In the genomic region with DNA sequence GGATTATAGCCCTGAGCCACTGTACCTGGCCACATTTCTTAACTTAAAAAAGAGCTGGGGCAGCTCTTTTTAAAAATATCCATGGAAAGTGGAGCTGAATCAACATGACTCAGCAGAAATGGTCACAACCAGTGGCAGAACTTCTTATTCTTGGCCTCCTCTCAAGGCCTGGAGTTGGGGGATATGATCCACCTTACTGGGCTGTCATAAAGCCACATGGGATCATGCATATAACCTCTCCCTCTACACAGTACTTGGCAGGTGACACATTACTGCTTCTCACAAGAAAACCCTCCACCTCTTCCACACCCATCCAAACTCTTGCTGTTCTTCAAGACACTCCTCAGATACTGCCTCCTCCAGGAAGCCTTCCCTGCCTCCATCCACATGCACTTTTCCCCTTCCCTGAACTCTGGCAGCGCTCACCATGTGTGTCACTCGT, we compare ENCODE assay signal across 19 cellular contexts.
DNase-seq lines count a peak whose midpoint lies in the region; ATAC-seq and TF ChIP-seq lines count a peak whose summit lies in the region.
"Had no signal": no experiment of that assay in that cellular context is flagged by ENCODE, and none has a peak within 500 bp of the region (broad histone marks: within the 10 kb centered on the region; RNA-seq: fewer than 3 reads in every experiment).

No MANE protein-coding gene starts in this region.

- no peak for TF ChIP-seq CTCF in natural killer cell (IDR thresholded peaks at IDR 0.05)
- no peak for TF ChIP-seq CTCF in fibroblast of villous mesenchyme (IDR thresholded peaks at IDR 0.05; ENCODE audit: insufficient read depth, low read depth, low read length)

- intact Hi-C loops in natural killer cell (cut with micrococcal nuclease) = no loop called here

- H3K27me3 Mint-ChIP-seq in natural killer cell treated with Interleukin-12 subunit alpha and Interleukin-12 subunit beta and Interleukin-15 and Interleukin-18, amount 100 ng/mL, for 72 hours = no peaks in the 10 kb centered on the region
- H3K27me3 Mint-ChIP-seq in natural killer cell (ENCODE audit: low read depth in 2 of 2) = no peaks in the 10 kb centered on the region

- H3K4me3 ChIP-seq in adipocyte (ENCODE audit: low read length) = no peak overlapping the region
- no peak overlapping the region for H3K4me3 ChIP-seq in fibroblast of villous mesenchyme (ENCODE audit: low read depth, low read length)
- H3K4me3 ChIP-seq: lung, ovary had no signal

- CTCF ChIA-PET in HEK293T (lab: Yijun Ruan, JAX) = no interaction called here

- no peaks in the 10 kb centered on the region for H3K9me3 Mint-ChIP-seq in natural killer cell treated with Interleukin-12 subunit alpha and Interleukin-12 subunit beta and Interleukin-15 and Interleukin-18, amount 100 ng/mL, for 72 hours
- H3K9me3 Mint-ChIP-seq in natural killer cell = no peaks in the 10 kb centered on the region
- H3K9me3 Mint-ChIP-seq: activated naive CD4-positive, alpha-beta T cell treated with anti-CD3 and anti-CD28 coated beads for 36 hours; H9 had no signal

- no peak for ATAC-seq in natural killer cell treated with Interleukin-12 subunit alpha and Interleukin-12 subunit beta and Interleukin-15 and Interleukin-18, amount 100 ng/mL, for 72 hours
- ATAC-seq in natural killer cell = no peak
- ATAC-seq: esophagus mucosa had no signal

- peak overlapping the region; percentile 15 for H3K4me3 Mint-ChIP-seq in natural killer cell treated with Interleukin-12 subunit alpha and Interleukin-12 subunit beta and Interleukin-15 and Interleukin-18, amount 100 ng/mL, for 72 hours
- no peak overlapping the region for H3K4me3 Mint-ChIP-seq in natural killer cell
- H3K4me3 Mint-ChIP-seq: activated naive CD4-positive, alpha-beta T cell treated with anti-CD3 and anti-CD28 coated beads for 36 hours; H9 had no signal

- peaks cover 71% of the 10 kb centered on the region for H3K4me1 ChIP-seq in adipocyte (ENCODE audit: control insufficient read depth, insufficient read depth, low read length)

- peak overlapping the region; percentile 64 for H3K9ac ChIP-seq in adipocyte (ENCODE audit: low read length)

- DNase-seq in natural killer cell treated with Interleukin-12 subunit alpha and Interleukin-12 subunit beta and Interleukin-15 and Interleukin-18, amount 100 ng/mL, for 72 hours (ENCODE audit: low spot score) = no peak
- DNase-seq in natural killer cell = no peak
- DNase-seq in adipocyte (ENCODE audit: low read depth) = peak; percentile 49
- peak; percentile 63 for DNase-seq in fibroblast of villous mesenchyme (ENCODE audit: low read depth)
- DNase-seq in ureter (ENCODE audit: low spot score) = no peak
- DNase-seq in activated effector memory CD4-positive, alpha-beta T cell treated with Interleukin-2 at 50 U/mL for 16 hours = no peak
- no peak for DNase-seq in HEK293T (ENCODE audit: extremely low spot score)
- no peak for DNase-seq in NCI-H345 treated with DMSO at 0.1 percent for 48 hours (lab: John Stamatoyannopoulos, UW; ENCODE audit: unreplicated experiment)
- DNase-seq: activated CD8-positive, alpha-beta memory T cell treated with anti-CD3 and anti-CD28 coated beads for 24 hours; activated naive CD4-positive, alpha-beta T cell treated with anti-CD3 and anti-CD28 coated beads for 36 hours; H9; MV-4-11; NCI-H345; ovary; RPMI8226; stimulated activated CD4-positive, alpha-beta T cell treated with anti-CD3 and anti-CD28 coated beads, Interleukin-15, amount 100 ng/mL, for 24 hours; trophoblast cell had no signal

- no peaks in the 10 kb centered on the region for H3K27me3 ChIP-seq in adipocyte (replicated peaks; ENCODE audit: control insufficient read depth, insufficient read depth, low read length)
- H3K27me3 ChIP-seq: ovary had no signal

- no peaks in the 10 kb centered on the region for H3K36me3 ChIP-seq in adipocyte (ENCODE audit: control insufficient read depth, insufficient read depth, low read length, severe bottlenecking)
- H3K36me3 ChIP-seq: ovary had no signal

- peaks cover 40 to 63% of the 10 kb centered on the region in 2 donors for H3K4me1 Mint-ChIP-seq in natural killer cell treated with Interleukin-12 subunit alpha and Interleukin-12 subunit beta and Interleukin-15 and Interleukin-18, amount 100 ng/mL, for 72 hours (ENCODE audit: low read depth in 2 of 2)
- H3K4me1 Mint-ChIP-seq in natural killer cell = peaks cover 26 to 48% of the 10 kb centered on the region in 2 donors

- H3K9me3 ChIP-seq in adipocyte (ENCODE audit: control insufficient read depth, low read length) = no peaks in the 10 kb centered on the region
- H3K9me3 ChIP-seq: ovary had no signal

- peaks cover 36% of the 10 kb centered on the region for H3K36me3 Mint-ChIP-seq in natural killer cell treated with Interleukin-12 subunit alpha and Interleukin-12 subunit beta and Interleukin-15 and Interleukin-18, amount 100 ng/mL, for 72 hours
- peaks cover 11% of the 10 kb centered on the region for H3K36me3 Mint-ChIP-seq in natural killer cell

- peak overlapping the region; percentile 86 to 99 for H3K27ac Mint-ChIP-seq in natural killer cell treated with Interleukin-12 subunit alpha and Interleukin-12 subunit beta and Interleukin-15 and Interleukin-18, amount 100 ng/mL, for 72 hours
- H3K27ac Mint-ChIP-seq in natural killer cell = peak overlapping the region in 1 of 2 donors; percentile 45
- H3K27ac Mint-ChIP-seq: activated naive CD4-positive, alpha-beta T cell treated with anti-CD3 and anti-CD28 coated beads for 36 hours had no signal

- POLR2A ChIA-PET in HEK293T (lab: Yijun Ruan, JAX) = no interaction called here

TF ChIP-seq in HEK293T, 16 proteins besides CTCF, POLR2A, EP300 and RAD21:
- TF ChIP-seq LEF1 (IDR thresholded peaks at IDR 0.05; ENCODE audit: borderline replicate concordance) = no peak
- TF ChIP-seq HDGF (IDR thresholded peaks at IDR 0.05; ENCODE audit: borderline replicate concordance) = no peak
- TF ChIP-seq NFRKB (IDR thresholded peaks at IDR 0.05) = no peak
- TF ChIP-seq ELF4 (IDR thresholded peaks at IDR 0.05) = no peak
- TF ChIP-seq FOXK2 (IDR thresholded peaks at IDR 0.05) = no peak
- TF ChIP-seq ARNT (IDR thresholded peaks at IDR 0.05) = no peak
- no peak for TF ChIP-seq CTBP1 (IDR thresholded peaks at IDR 0.05; ENCODE audit: borderline replicate concordance)
- no peak for TF ChIP-seq TARDBP (IDR thresholded peaks at IDR 0.05)
- no peak for TF ChIP-seq FOXM1 (IDR thresholded peaks at IDR 0.05; ENCODE audit: borderline replicate concordance)
- TF ChIP-seq BHLHE40 (IDR thresholded peaks at IDR 0.05; ENCODE audit: borderline replicate concordance) = no peak
- TF ChIP-seq FOXA1 (IDR thresholded peaks at IDR 0.05) = no peak
- TF ChIP-seq, protein P1, sequence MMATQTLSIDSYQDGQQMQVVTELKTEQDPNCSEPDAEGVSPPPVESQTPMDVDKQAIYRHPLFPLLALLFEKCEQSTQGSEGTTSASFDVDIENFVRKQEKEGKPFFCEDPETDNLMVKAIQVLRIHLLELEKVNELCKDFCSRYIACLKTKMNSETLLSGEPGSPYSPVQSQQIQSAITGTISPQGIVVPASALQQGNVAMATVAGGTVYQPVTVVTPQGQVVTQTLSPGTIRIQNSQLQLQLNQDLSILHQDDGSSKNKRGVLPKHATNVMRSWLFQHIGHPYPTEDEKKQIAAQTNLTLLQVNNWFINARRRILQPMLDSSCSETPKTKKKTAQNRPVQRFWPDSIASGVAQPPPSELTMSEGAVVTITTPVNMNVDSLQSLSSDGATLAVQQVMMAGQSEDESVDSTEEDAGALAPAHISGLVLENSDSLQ (IDR thresholded peaks at IDR 0.05) = no peak

Comparison
In these comparisons a context has a peak if more than half of its experiments do, and no peak if none do; other contexts are left out.
1. DNase-seq: peak in adipocyte (single experiment) and fibroblast of villous mesenchyme (single experiment); none in natural killer cell treated with Interleukin-12 subunit alpha and Interleukin-12 subunit beta and Interleukin-15 and Interleukin-18, amount 100 ng/mL, for 72 hours (single experiment), natural killer cell (single experiment), ureter (single experiment), activated effector memory CD4-positive, alpha-beta T cell treated with Interleukin-2 at 50 U/mL for 16 hours (single experiment), HEK293T (single experiment) and NCI-H345 treated with DMSO at 0.1 percent for 48 hours (single experiment).